ENCODE assay signal across 9 cellular contexts in genomic region chr20:62818592-62819493, GRCh38. TPM values are rescaled to one million over a fixed set of nuclear protein-coding genes. Genes with fewer than 3 reads are reported as not detected.
A peak's percentile ranks its signal among the peaks of the same experiment; 100 is the strongest.
DNase-seq lines count a peak whose midpoint lies in the region; ATAC-seq and TF ChIP-seq lines count a peak whose summit lies in the region.
"Had no signal": no experiment of that assay in that cellular context is flagged by ENCODE, and none has a peak within 500 bp of the region (broad histone marks: within the 10 kb centered on the region; RNA-seq: fewer than 3 reads in every experiment).

No MANE protein-coding gene starts in this region.

- ATAC-seq in GM21737 (IDR thresholded peaks at IDR 0.05; ENCODE audit: unreplicated experiment) = no peak

- 72% methylated on average over 24 of the region's 25 CpGs for WGBS in mesenchymal stem cell

- TF ChIP-seq CTCF in brain microvascular endothelial cell (IDR thresholded peaks at IDR 0.05; ENCODE audit: low read depth, low read length, missing control alignments) = no peak

- H3K4me2 ChIP-seq in BLaER1 = peak overlapping the region; percentile 97
- peak overlapping the region; percentile 34 for H3K4me2 ChIP-seq in mesenchymal stem cell (ENCODE audit: low read length, poor library complexity, severe bottlenecking)

- no peak overlapping the region for H3K4me3 ChIP-seq in BLaER1
- peak overlapping the region in 1 of 2 experiments; percentile 33 for H3K4me3 ChIP-seq in mesenchymal stem cell (ENCODE audit: insufficient read depth in 1 of 2, low read depth in 1 of 2, low read length in 2 of 2)
- H3K4me3 ChIP-seq in effector memory CD4-positive, alpha-beta T cell (ENCODE audit: insufficient read depth, low read depth, low read length, poor library complexity, severe bottlenecking) = no peak overlapping the region
- no peak overlapping the region for H3K4me3 ChIP-seq in brain microvascular endothelial cell (ENCODE audit: low read depth, low read length)

- peak overlapping the region; percentile 9 for H4K91ac ChIP-seq in mesenchymal stem cell (ENCODE audit: low read length)

- H2AK5ac ChIP-seq in mesenchymal stem cell (ENCODE audit: low read length, severe bottlenecking) = no peak overlapping the region

- peak overlapping the region in 1 of 2 experiments; percentile 67 for H2BK12ac ChIP-seq in mesenchymal stem cell (ENCODE audit: low read length in 2 of 2)

- peaks cover 4% of the 10 kb centered on the region for H3K79me1 ChIP-seq in mesenchymal stem cell (replicated peaks; ENCODE audit: low read length, poor library complexity, severe bottlenecking)

- H2BK15ac ChIP-seq in mesenchymal stem cell (ENCODE audit: low read depth, poor library complexity, severe bottlenecking) = peak overlapping the region; percentile 3

- DNase-seq in NCI-H226 = peak; percentile 80
- no peak for DNase-seq in mesenchymal stem cell
- no peak for DNase-seq in effector memory CD4-positive, alpha-beta T cell
- DNase-seq in SKM-1 treated with dmso at 0.1 percent for 144 hours (lab: John Stamatoyannopoulos, UW; ENCODE audit: unreplicated experiment) = no peak
- DNase-seq in brain microvascular endothelial cell = no peak
- DNase-seq: DND-41 had no signal

- H3K14ac ChIP-seq in mesenchymal stem cell (ENCODE audit: low read length in 2 of 2) = peak overlapping the region in 1 of 2 experiments; percentile 26

- no peak overlapping the region for H2AFZ ChIP-seq in mesenchymal stem cell (ENCODE audit: low read depth, low read length)

- H2BK120ac ChIP-seq in mesenchymal stem cell (ENCODE audit: low read depth, low read length) = no peak overlapping the region

- H3K4ac ChIP-seq in mesenchymal stem cell (ENCODE audit: low read depth in 1 of 2, low read length in 2 of 2) = no peak overlapping the region

- H3K23ac ChIP-seq in mesenchymal stem cell (ENCODE audit: low read length in 2 of 2) = no peak overlapping the region

- H4K8ac ChIP-seq in mesenchymal stem cell (ENCODE audit: low read length) = no peak overlapping the region

- peaks cover 83% of the 10 kb centered on the region for H4K20me1 ChIP-seq in BLaER1

- H3K27ac ChIP-seq in BLaER1 (no peak overlapping the region), cingulate gyrus (ENCODE audit: low read depth, low read length) (peak overlapping the region; percentile 85), mesenchymal stem cell (ENCODE audit: low read length, poor library complexity, severe bottlenecking) (no peak overlapping the region), brain microvascular endothelial cell (no peak overlapping the region)
- H3K27ac ChIP-seq in effector memory CD4-positive, alpha-beta T cell (ENCODE audit: insufficient read depth, low read length, poor library complexity, severe bottlenecking) = no peak overlapping the region

- H3K36me3 ChIP-seq in BLaER1 (peaks cover 4% of the 10 kb centered on the region; the same call in 1 of the 2 replicates), mesenchymal stem cell (ENCODE audit: control insufficient read depth in 1 of 2, insufficient read depth in 2 of 2, low read depth in 1 of 2, low read length in 2 of 2) (peaks cover 0 to 10% of the 10 kb centered on the region in 2 experiments), brain microvascular endothelial cell (replicated peaks) (no peaks in the 10 kb centered on the region)
- H3K36me3 ChIP-seq in effector memory CD4-positive, alpha-beta T cell (ENCODE audit: control insufficient read depth, insufficient read depth, low read length) = no peaks in the 10 kb centered on the region

- in situ Hi-C loops in brain microvascular endothelial cell (cut with HindIII; ENCODE audit: low pct_ligation_motif_present, low sequenced_read_pairs) = no loop called here

- H2BK5ac ChIP-seq in mesenchymal stem cell (ENCODE audit: low read depth, low read length, poor library complexity, severe bottlenecking) = no peak overlapping the region

- H3K9me3 ChIP-seq in BLaER1 (no peaks in the 10 kb centered on the region), mesenchymal stem cell (ENCODE audit: control insufficient read depth, low read length) (no peaks in the 10 kb centered on the region)
- H3K9me3 ChIP-seq in effector memory CD4-positive, alpha-beta T cell (ENCODE audit: control insufficient read depth, low read length) = no peaks in the 10 kb centered on the region

- peaks cover 66% of the 10 kb centered on the region for H3K27me3 ChIP-seq in BLaER1
- peaks cover 25 to 40% of the 10 kb centered on the region in 2 experiments for H3K27me3 ChIP-seq in mesenchymal stem cell (ENCODE audit: control insufficient read depth in 1 of 2, insufficient read depth in 1 of 2, low read length in 2 of 2)
- peaks cover 32% of the 10 kb centered on the region for H3K27me3 ChIP-seq in effector memory CD4-positive, alpha-beta T cell (replicated peaks; ENCODE audit: control insufficient read depth, insufficient read depth, low read length, poor library complexity, severe bottlenecking)
- H3K27me3 ChIP-seq in brain microvascular endothelial cell (replicated peaks) = peaks cover 20% of the 10 kb centered on the region

- H3K4me1 ChIP-seq in BLaER1 (peaks cover 98% of the 10 kb centered on the region), mesenchymal stem cell (ENCODE audit: control insufficient read depth, insufficient read depth, low read depth, low read length) (peaks cover 57% of the 10 kb centered on the region)
- H3K4me1 ChIP-seq in effector memory CD4-positive, alpha-beta T cell (ENCODE audit: control insufficient read depth, insufficient read depth, low read length, poor library complexity, severe bottlenecking) = peaks cover 14% of the 10 kb centered on the region

- H3K9ac ChIP-seq in BLaER1 = peak overlapping the region; percentile 24; the same call in 1 of the 2 replicates
- H3K9ac ChIP-seq in mesenchymal stem cell (ENCODE audit: low read length) = no peak overlapping the region

- H3K18ac ChIP-seq in mesenchymal stem cell (ENCODE audit: low read depth in 1 of 2, low read length in 2 of 2) = peak overlapping the region in 1 of 2 experiments; percentile 18

RNA-seq across cellular contexts. Expression of gene COL9A3, which starts 2.0 kb away (rescaled TPM):
- polyA plus RNA-seq in mesenchymal stem cell (2013, experiment 1 of 2) = 0.79 TPM
- polyA plus RNA-seq in mesenchymal stem cell (2013, experiment 2 of 2) = 0.44 TPM

RNA-seq across cellular contexts. Expression of gene OGFR, which starts 14.2 kb away (rescaled TPM):
- polyA plus RNA-seq in mesenchymal stem cell (2013, experiment 1 of 2) = 28.3 TPM
- polyA plus RNA-seq in mesenchymal stem cell (2013, experiment 2 of 2) = 27.4 TPM

RNA-seq across cellular contexts. Expression of gene MRGBP, which starts 22.6 kb away (rescaled TPM):
- 14.2 TPM for polyA plus RNA-seq in mesenchymal stem cell (2013, experiment 1 of 2)
- polyA plus RNA-seq in mesenchymal stem cell (2013, experiment 2 of 2) = 14.5 TPM

RNA-seq across cellular contexts. Expression of gene TCFL5, which starts 42.8 kb away (rescaled TPM):
- polyA plus RNA-seq in mesenchymal stem cell (2013, experiment 1 of 2) = 6.1 TPM
- polyA plus RNA-seq in mesenchymal stem cell (2013, experiment 2 of 2) = 6.9 TPM
